Comparison of ENCODE assay signal across 1 cellular context in genomic region chr6:48560408-48560807, GRCh38.
TF ChIP-seq lines count a peak whose summit lies in the region.

No MANE protein-coding gene starts in this region.

TF ChIP-seq in GM23338, 12 proteins besides CTCF, POLR2A, EP300 and RAD21 (continued from another document):
- no peak for TF ChIP-seq ZNF462 (CRISPR knock-in tag; IDR thresholded peaks at IDR 0.05)
TF ChIP-seq in GM23338: peak in this region for 0.
